ENCODE assay signal across 8 cellular contexts in genomic region chr10:6669269-6669859, GRCh38.
DNase-seq lines count a peak whose midpoint lies in the region; ATAC-seq and TF ChIP-seq lines count a peak whose summit lies in the region.

No MANE protein-coding gene starts in this region.

- H3K4me2 ChIP-seq in PC-3 (ENCODE audit: low read length) (no peak overlapping the region), osteoblast (ENCODE audit: insufficient read depth, low read length) (no peak overlapping the region)

- no peak overlapping the region for H3K4me3 Mint-ChIP-seq in stimulated activated effector memory CD8-positive, alpha-beta T cell treated with anti-CD3 and anti-CD28 coated beads, Interleukin-12 subunit alpha, Interleukin-12 subunit beta, amount 100 ng/mL, for 72 hours

- peaks cover 12% of the 10 kb centered on the region for H3K4me1 Mint-ChIP-seq in stimulated activated effector memory CD8-positive, alpha-beta T cell treated with anti-CD3 and anti-CD28 coated beads, Interleukin-12 subunit alpha, Interleukin-12 subunit beta, amount 100 ng/mL, for 72 hours

- H3K79me2 ChIP-seq in PC-3 (ENCODE audit: low read length) (no peaks in the 10 kb centered on the region), osteoblast (ENCODE audit: insufficient read depth, low read length) (no peaks in the 10 kb centered on the region)

- H3K27ac Mint-ChIP-seq in stimulated activated effector memory CD8-positive, alpha-beta T cell treated with anti-CD3 and anti-CD28 coated beads, Interleukin-12 subunit alpha, Interleukin-12 subunit beta, amount 100 ng/mL, for 72 hours: no peak overlapping the region

- no peak overlapping the region for H3K9ac ChIP-seq in PC-3 (ENCODE audit: low read length)

- H3K4me1 ChIP-seq in PC-3 (ENCODE audit: insufficient read depth, low read length) (no peaks in the 10 kb centered on the region), osteoblast (ENCODE audit: insufficient read depth, low read length) (no peaks in the 10 kb centered on the region)

- H2AFZ ChIP-seq in PC-3 (ENCODE audit: low read length): no peak overlapping the region
- no peak overlapping the region for H2AFZ ChIP-seq in osteoblast (ENCODE audit: low read length)

- intact Hi-C loops in PC-3 (cut with micrococcal nuclease): loop anchor here (1.0 kb wide), 1 partner anchor 748 kb away; no protein-coding TSS in a partner anchor

- CTCF ChIA-PET in PC-3 (lab: Charles Lee): no interaction called here

- no peaks in the 10 kb centered on the region; the same call in 1 of the 2 replicates for H3K36me3 ChIP-seq in PC-3 (ENCODE audit: low read depth, low read length)
- no peaks in the 10 kb centered on the region for H3K36me3 ChIP-seq in osteoblast (ENCODE audit: insufficient read depth, low read length)

- H3K9me3 ChIP-seq in PC-3 (ENCODE audit: low read length) (no peaks in the 10 kb centered on the region), osteoblast (ENCODE audit: low read depth, low read length) (no peaks in the 10 kb centered on the region)

- in situ Hi-C loops in GM13977 (cut with MboI; ENCODE audit: low pct_unique_long_range_greater_than_20kb, low sequenced_read_pairs, unreplicated experiment): loop anchor here (25.0 kb wide), 2 partner anchors 257 to 743 kb away; partner anchors contain the start of gene SFMBT2

- H3F3A ChIP-seq in PC-3 (ENCODE audit: low read length, unreplicated experiment): no peaks in the 10 kb centered on the region

- H3K9me2 ChIP-seq in PC-3 (replicated peaks; ENCODE audit: low read length): no peaks in the 10 kb centered on the region

- POLR2A ChIA-PET in PC-3 (lab: Charles Lee; ENCODE audit: unreplicated experiment): no interaction called here

- H3K27me3 ChIP-seq in PC-3 (ENCODE audit: low read length): peaks cover 23% of the 10 kb centered on the region
- no peaks in the 10 kb centered on the region for H3K27me3 ChIP-seq in osteoblast (ENCODE audit: insufficient read depth, low read length)

- H4K20me1 ChIP-seq in PC-3 (ENCODE audit: low read length): no peaks in the 10 kb centered on the region
- no peaks in the 10 kb centered on the region for H4K20me1 ChIP-seq in osteoblast (ENCODE audit: insufficient read depth, low read length)

- H3K27ac ChIP-seq in PC-3 (ENCODE audit: low read length) (no peak overlapping the region), osteoblast (ENCODE audit: low read depth, low read length) (no peak overlapping the region)

- DNase-seq in AML-193 (lab: John Stamatoyannopoulos, UW) (peak; percentile 52 to 57), GM13977 (ENCODE audit: low spot score) (peak; percentile 21), PC-3 (peak; percentile 40), epidermal melanocyte (ENCODE audit: insufficient read length, low spot score) (peak; percentile 22), osteoblast (ENCODE audit: insufficient read length, low spot score, missing footprints) (no peak), HK-2 (ENCODE audit: unreplicated experiment) (no peak), KG1 (lab: John Stamatoyannopoulos, UW) (no peak)
- DNase-seq in stimulated activated effector memory CD8-positive, alpha-beta T cell treated with anti-CD3 and anti-CD28 coated beads, Interleukin-12 subunit alpha, Interleukin-12 subunit beta, amount 100 ng/mL, for 72 hours (ENCODE audit: low spot score in 2 of 2): no peak

- TF ChIP-seq CTCF in GM13977 (IDR thresholded peaks at IDR 0.05; ENCODE audit: extremely low read depth, insufficient read depth, missing control alignments) (peak; percentile 67), PC-3 (conservative IDR thresholded peaks at IDR 0.05; ENCODE audit: low read depth, low read length) (peak; percentile 57), osteoblast (IDR thresholded peaks at IDR 0.05; ENCODE audit: extremely low read depth, low read depth, low read length) (peak; percentile 59)

- H3K36me3 Mint-ChIP-seq in stimulated activated effector memory CD8-positive, alpha-beta T cell treated with anti-CD3 and anti-CD28 coated beads, Interleukin-12 subunit alpha, Interleukin-12 subunit beta, amount 100 ng/mL, for 72 hours: no peaks in the 10 kb centered on the region

- H3K9me3 Mint-ChIP-seq in stimulated activated effector memory CD8-positive, alpha-beta T cell treated with anti-CD3 and anti-CD28 coated beads, Interleukin-12 subunit alpha, Interleukin-12 subunit beta, amount 100 ng/mL, for 72 hours: no peaks in the 10 kb centered on the region

- no peak overlapping the region for H3K4me3 ChIP-seq in PC-3 (ENCODE audit: low read length)
- no peak overlapping the region for H3K4me3 ChIP-seq in osteoblast (ENCODE audit: insufficient read depth, low read length)

- no peak; the same call in 1 of the 2 replicates for ATAC-seq in PC-3
- ATAC-seq in stimulated activated effector memory CD8-positive, alpha-beta T cell treated with anti-CD3 and anti-CD28 coated beads, Interleukin-12 subunit alpha, Interleukin-12 subunit beta, amount 100 ng/mL, for 72 hours: no peak

- no TSS peak for BruUV-seq in PC-3 (replicated peaks; lab: Mats Ljungman, UMichigan)

Comparison
In these comparisons a context has a peak if more than half of its experiments do, and no peak if none do; other contexts are left out.
1. DNase-seq: peak in AML-193 (2 of 2), GM13977 (single experiment), PC-3 (single experiment) and epidermal melanocyte (single experiment); none in osteoblast (single experiment), stimulated activated effector memory CD8-positive, alpha-beta T cell treated with anti-CD3 and anti-CD28 coated beads, Interleukin-12 subunit alpha, Interleukin-12 subunit beta, amount 100 ng/mL, for 72 hours (0 of 2), HK-2 (single experiment) and KG1 (single experiment).
2. Peak in every context shown above with its lines, with median percentiles within 50 percentile points of each other: CTCF ChIP-seq.